10 cellular contexts compared by ENCODE assay signal in the genomic region with DNA sequence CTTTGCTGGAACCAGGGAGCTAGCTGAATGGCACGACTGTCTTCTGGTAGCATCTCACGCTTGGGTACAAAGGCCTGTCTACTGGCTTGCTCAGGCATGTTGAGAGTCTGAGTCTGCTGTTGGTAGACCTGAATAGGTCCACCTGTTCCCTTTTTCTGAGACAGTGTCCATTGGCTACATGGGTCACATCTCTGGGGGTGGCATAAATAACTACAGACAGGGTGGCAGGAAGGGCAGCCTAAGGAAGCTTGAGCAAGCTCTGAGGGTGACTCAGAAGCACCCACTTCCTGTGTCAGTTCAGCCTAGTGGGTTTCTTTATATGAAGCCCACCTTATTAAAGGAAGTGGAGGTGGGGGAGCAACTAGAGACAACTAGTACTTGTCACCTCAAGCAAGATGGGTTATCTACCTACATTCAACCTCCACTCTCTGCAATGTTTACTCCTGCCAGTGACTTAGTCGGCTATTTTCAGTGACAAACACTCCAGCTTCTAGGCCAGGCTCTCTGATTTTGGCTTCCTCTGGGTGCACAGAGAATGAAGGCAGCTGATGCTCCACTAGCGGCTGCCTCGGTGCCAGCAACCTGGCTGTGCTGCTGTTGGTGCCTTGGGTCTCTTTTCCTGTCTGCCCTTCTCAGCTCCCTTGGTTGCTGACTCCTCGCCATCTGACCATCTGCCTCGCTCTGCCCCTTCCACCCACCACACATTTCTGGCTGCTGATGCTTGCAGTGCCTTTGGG. TPM values are rescaled to one million over a fixed set of nuclear protein-coding genes. Genes with fewer than 3 reads are reported as not detected.
DNase-seq lines count a peak whose midpoint lies in the region; ATAC-seq and TF ChIP-seq lines count a peak whose summit lies in the region.
"Had no signal": no experiment of that assay in that cellular context is flagged by ENCODE, and none has a peak within 500 bp of the region (broad histone marks: within the 10 kb centered on the region; RNA-seq: fewer than 3 reads in every experiment).

No MANE protein-coding gene starts in this region.

- DNase-seq in mammary epithelial cell (no peak), MCF 10A (ENCODE audit: unreplicated experiment) (no peak), globus pallidus (ENCODE audit: low spot score) (no peak), type B pancreatic cell (ENCODE audit: extremely low spot score, unreplicated experiment) (no peak)
- peak; percentile 76 for DNase-seq in activated CD4-positive, alpha-beta T cell treated with anti-CD3 and anti-CD28 coated beads, Interleukin-2, amount 10 ng/mL, durations not matched to agents 24 days and 14 days
- DNase-seq: BE2C had no signal

- H3K4me2 ChIP-seq in mammary epithelial cell (ENCODE audit: insufficient read depth, low read depth, low read length): peak overlapping the region; percentile 19

- no peak overlapping the region for H3K9ac ChIP-seq in mammary epithelial cell (ENCODE audit: insufficient read depth, low read length)

- H3K36me3 ChIP-seq in mammary epithelial cell (ENCODE audit: insufficient read depth, low read length): no peaks in the 10 kb centered on the region
- no peaks in the 10 kb centered on the region for H3K36me3 ChIP-seq in esophagus (ENCODE audit: control insufficient read depth in 2 of 2, insufficient read depth in 2 of 2, low read length in 1 of 2)
- H3K36me3 ChIP-seq: BE2C had no signal

- H3K9me3 ChIP-seq in mammary epithelial cell (replicated peaks; ENCODE audit: insufficient read depth, low read length) (no peaks in the 10 kb centered on the region), esophagus (ENCODE audit: control insufficient read depth in 2 of 2, insufficient read depth in 1 of 2, low read depth in 1 of 2, low read length in 1 of 2) (no peaks in the 10 kb centered on the region)
- H3K9me3 ChIP-seq: BE2C had no signal

- H3K36me3 Mint-ChIP-seq in MCF 10A (ENCODE audit: insufficient read depth, unreplicated experiment) (peaks cover 13% of the 10 kb centered on the region), type B pancreatic cell (no peaks in the 10 kb centered on the region)
- no peaks in the 10 kb centered on the region for H3K36me3 Mint-ChIP-seq in activated CD4-positive, alpha-beta T cell treated with anti-CD3 and anti-CD28 coated beads, Interleukin-2, amount 10 ng/mL, durations not matched to agents 24 days and 14 days (ENCODE audit: low read depth)

- no peak overlapping the region for H3K4me3 Mint-ChIP-seq in MCF 10A (ENCODE audit: unreplicated experiment)
- H3K4me3 Mint-ChIP-seq in activated CD4-positive, alpha-beta T cell treated with anti-CD3 and anti-CD28 coated beads, Interleukin-2, amount 10 ng/mL, durations not matched to agents 24 days and 14 days: peak overlapping the region; percentile 15
- H3K4me3 Mint-ChIP-seq in type B pancreatic cell: no peak overlapping the region

- intact Hi-C loops in mammary epithelial cell (cut with micrococcal nuclease) (no loop called here), MCF 10A (cut with micrococcal nuclease) (no loop called here)
- intact Hi-C loops in activated CD4-positive, alpha-beta T cell treated with anti-CD3 and anti-CD28 coated beads, Interleukin-2, amount 10 ng/mL, durations not matched to agents 24 days and 14 days (cut with micrococcal nuclease): no loop called here

- BruUV-seq in mammary epithelial cell (replicated peaks; lab: Mats Ljungman, UMichigan) (no TSS peak), MCF 10A (replicated peaks; lab: Mats Ljungman, UMichigan) (no TSS peak)

- in situ Hi-C loops in mammary epithelial cell (cut with MboI; ENCODE audit: low sequenced_read_pairs in 2 of 2): no loop called here

- TF ChIP-seq CTCF in mammary epithelial cell (conservative IDR thresholded peaks at IDR 0.05 in 1 of 2, IDR thresholded peaks at IDR 0.05 in 1 of 2; ENCODE audit: extremely low read depth in 1 of 2, insufficient read depth in 1 of 2, low read depth in 1 of 2, low read length in 2 of 2) (no peak), MCF 10A (IDR thresholded peaks at IDR 0.05; ENCODE audit: unreplicated experiment) (no peak), type B pancreatic cell (conservative IDR thresholded peaks at IDR 0.05) (no peak)

- H4K20me1 ChIP-seq in mammary epithelial cell (ENCODE audit: insufficient read depth, low read length): no peaks in the 10 kb centered on the region

- H3K4me1 Mint-ChIP-seq in MCF 10A (ENCODE audit: insufficient read depth, unreplicated experiment) (peaks cover 43% of the 10 kb centered on the region), type B pancreatic cell (ENCODE audit: unreplicated experiment) (peaks cover 23% of the 10 kb centered on the region)
- peaks cover 52% of the 10 kb centered on the region for H3K4me1 Mint-ChIP-seq in activated CD4-positive, alpha-beta T cell treated with anti-CD3 and anti-CD28 coated beads, Interleukin-2, amount 10 ng/mL, durations not matched to agents 24 days and 14 days

- peaks cover 46% of the 10 kb centered on the region for H3K4me1 ChIP-seq in mammary epithelial cell (ENCODE audit: insufficient read depth, low read length)
- H3K4me1 ChIP-seq in esophagus (ENCODE audit: control insufficient read depth in 2 of 2, insufficient read depth in 2 of 2, low read length in 1 of 2): peaks cover 3% of the 10 kb centered on the region in 2 donors
- H3K4me1 ChIP-seq: BE2C had no signal

- H3K9me3 Mint-ChIP-seq in MCF 10A (ENCODE audit: unreplicated experiment) (no peaks in the 10 kb centered on the region), type B pancreatic cell (no peaks in the 10 kb centered on the region)
- H3K9me3 Mint-ChIP-seq in activated CD4-positive, alpha-beta T cell treated with anti-CD3 and anti-CD28 coated beads, Interleukin-2, amount 10 ng/mL, durations not matched to agents 24 days and 14 days: no peaks in the 10 kb centered on the region

- H3K27ac ChIP-seq in mammary epithelial cell (ENCODE audit: insufficient read depth, low read depth, low read length): no peak overlapping the region
- H3K27ac ChIP-seq in esophagus (ENCODE audit: low read depth in 2 of 2, low read length in 1 of 2): peak overlapping the region; percentile 26 to 63
- H3K27ac ChIP-seq in temporal lobe (ENCODE audit: low read depth, low read length): peak overlapping the region; percentile 66

- WGBS in mammary epithelial cell (ENCODE audit: low coverage, missing lambda C conversion rate): 55% methylated on average over 6 of the region's 7 CpGs
- 68 to 73% methylated on average over 7 of the region's 7 CpGs for WGBS in esophagus, 2 donors

- H3K4me3 ChIP-seq in mammary epithelial cell (replicated peaks in 1 of 3; ENCODE audit: insufficient read depth in 1 of 3, low read depth in 2 of 3, low read length in 3 of 3) (no peak overlapping the region), esophagus (ENCODE audit: low read depth in 1 of 2, low read length in 2 of 2) (no peak overlapping the region)

- H3K27ac Mint-ChIP-seq in MCF 10A (ENCODE audit: low read depth, unreplicated experiment) (no peak overlapping the region), type B pancreatic cell (no peak overlapping the region)
- H3K27ac Mint-ChIP-seq in activated CD4-positive, alpha-beta T cell treated with anti-CD3 and anti-CD28 coated beads, Interleukin-2, amount 10 ng/mL, durations not matched to agents 24 days and 14 days: peak overlapping the region; percentile 73

- H3K27me3 Mint-ChIP-seq in MCF 10A (ENCODE audit: insufficient read depth, unreplicated experiment): no peaks in the 10 kb centered on the region
- H3K27me3 Mint-ChIP-seq in activated CD4-positive, alpha-beta T cell treated with anti-CD3 and anti-CD28 coated beads, Interleukin-2, amount 10 ng/mL, durations not matched to agents 24 days and 14 days: peaks cover 3% of the 10 kb centered on the region
- peaks cover 6% of the 10 kb centered on the region for H3K27me3 Mint-ChIP-seq in type B pancreatic cell

- peaks cover 3% of the 10 kb centered on the region for H3K79me2 ChIP-seq in mammary epithelial cell (ENCODE audit: insufficient read depth, low read length)

- peak overlapping the region; percentile 43 for H2AFZ ChIP-seq in mammary epithelial cell (ENCODE audit: low read depth, low read length)

- no peaks in the 10 kb centered on the region for H3K27me3 ChIP-seq in mammary epithelial cell (ENCODE audit: insufficient read depth, low read length)
- no peaks in the 10 kb centered on the region for H3K27me3 ChIP-seq in esophagus (ENCODE audit: control insufficient read depth in 1 of 2, insufficient read depth in 2 of 2, low read length in 2 of 2)
- H3K27me3 ChIP-seq: BE2C had no signal

- CTCF ChIA-PET in mammary epithelial cell (lab: Charles Lee; ENCODE audit: low non-redundant PET) (no interaction called here), MCF 10A (lab: Yijun Ruan, JAX) (interaction anchor here (0.7 to 1.5 kb wide), 6 partner anchors 30 to 144 kb away, joined by 3 to 8 read pairs (median 4); no protein-coding TSS in a partner anchor)

- POLR2A ChIA-PET in MCF 10A (lab: Yijun Ruan, JAX): interaction anchor here (1.0 kb wide), 1 partner anchor 66 kb away, joined by 3 read pairs; no protein-coding TSS in a partner anchor

- no peak for ATAC-seq in HG02870 (IDR thresholded peaks at IDR 0.05; ENCODE audit: unreplicated experiment)

- dilution Hi-C loops in mammary epithelial cell (cut with HindIII; ENCODE audit: low sequenced_read_pairs): no loop called here

RNA-seq across cellular contexts. Expression of gene ZYX, which starts 5.7 kb away (rescaled TPM):
- total RNA-seq in mammary epithelial cell: 100 to 1,000 TPM in 1 of 2 donors, 10 to 100 TPM in 1; 68.3 to 295 TPM
- polyA plus RNA-seq in mammary epithelial cell: 83.9 TPM
- polyA minus RNA-seq in mammary epithelial cell: 277 TPM
- total RNA-seq in MCF 10A (2022): 168 and 260 TPM in 2 replicates
- total RNA-seq in activated CD4-positive, alpha-beta T cell treated with anti-CD3 and anti-CD28 coated beads, Interleukin-2, amount 10 ng/mL, durations not matched to agents 24 days and 14 days: 85.8 and 89.7 TPM in 2 replicates
- polyA plus RNA-seq in esophagus: 10 to 100 TPM; 62.7 to 92.3 TPM
- 10.6 TPM for total RNA-seq in temporal lobe
- 73.2 and 107 TPM in 2 replicates for total RNA-seq in type B pancreatic cell (ENCODE audit: low replicate concordance)

RNA-seq across cellular contexts. Expression of gene FAM131B, which starts 13.0 kb away (rescaled TPM):
- total RNA-seq in mammary epithelial cell (1 to 10 TPM in 1 of 2 donors, under 1 TPM in 1; 0.71 to 1.5 TPM), MCF 10A (2022) (0.19 and 0.25 TPM in 2 replicates), temporal lobe (79.7 TPM), type B pancreatic cell (ENCODE audit: low replicate concordance) (2.1 and 6.5 TPM in 2 replicates)
- polyA plus RNA-seq in mammary epithelial cell (0.58 TPM), esophagus (under 1 TPM; 0.16 to 0.28 TPM)
- polyA minus RNA-seq in mammary epithelial cell: not detected
- 0.37 and 0.45 TPM in 2 replicates for total RNA-seq in activated CD4-positive, alpha-beta T cell treated with anti-CD3 and anti-CD28 coated beads, Interleukin-2, amount 10 ng/mL, durations not matched to agents 24 days and 14 days

RNA-seq across cellular contexts. Expression of gene EPHA1, which starts 33.2 kb away (rescaled TPM):
- total RNA-seq in mammary epithelial cell: 10 to 100 TPM; 15.2 to 27.3 TPM
- polyA plus RNA-seq in mammary epithelial cell: 21.3 TPM
- polyA minus RNA-seq in mammary epithelial cell: 40.6 TPM
- 0.89 and 1.2 TPM in 2 replicates for total RNA-seq in MCF 10A (2022)
- 0.09 and 0.26 TPM in 2 replicates for total RNA-seq in activated CD4-positive, alpha-beta T cell treated with anti-CD3 and anti-CD28 coated beads, Interleukin-2, amount 10 ng/mL, durations not matched to agents 24 days and 14 days
- polyA plus RNA-seq in esophagus: 10 to 100 TPM; 65.6 to 74.6 TPM
- 0.49 TPM for total RNA-seq in temporal lobe
- 18.0 and 40.1 TPM in 2 replicates for total RNA-seq in type B pancreatic cell (ENCODE audit: low replicate concordance)
- total RNA-seq: NCI-H460 had no signal

RNA-seq across cellular contexts. Expression of gene CLCN1, which starts 59.6 kb away (rescaled TPM):
- total RNA-seq in mammary epithelial cell (under 1 TPM in 1 of 2 donors, not detected in 1; under 0.01 TPM), MCF 10A (2022) (not detected in 2 replicates), temporal lobe (not detected), type B pancreatic cell (ENCODE audit: low replicate concordance) (0.12 and 0.22 TPM in 2 replicates)
- polyA plus RNA-seq in mammary epithelial cell (0.09 TPM), esophagus (under 1 TPM; 0.31 to 0.44 TPM)
- polyA minus RNA-seq in mammary epithelial cell: not detected
- total RNA-seq in activated CD4-positive, alpha-beta T cell treated with anti-CD3 and anti-CD28 coated beads, Interleukin-2, amount 10 ng/mL, durations not matched to agents 24 days and 14 days: not detected in 2 replicates

Comparison
In these comparisons a context has a peak if more than half of its experiments do, and no peak if none do; other contexts are left out.
1. RNA of gene FAM131B, which starts 13.0 kb away (total RNA-seq): 79.7 TPM in temporal lobe (single experiment); 2.1 to 6.5 TPM in type B pancreatic cell, 0.71 to 1.5 TPM in mammary epithelial cell, 0.37 to 0.45 TPM in activated CD4-positive, alpha-beta T cell treated with anti-CD3 and anti-CD28 coated beads, Interleukin-2, amount 10 ng/mL, durations not matched to agents 24 days and 14 days and 0.19 to 0.25 TPM in MCF 10A; every median in the first group is over 10 times any median in the second.